In the genomic region with DNA sequence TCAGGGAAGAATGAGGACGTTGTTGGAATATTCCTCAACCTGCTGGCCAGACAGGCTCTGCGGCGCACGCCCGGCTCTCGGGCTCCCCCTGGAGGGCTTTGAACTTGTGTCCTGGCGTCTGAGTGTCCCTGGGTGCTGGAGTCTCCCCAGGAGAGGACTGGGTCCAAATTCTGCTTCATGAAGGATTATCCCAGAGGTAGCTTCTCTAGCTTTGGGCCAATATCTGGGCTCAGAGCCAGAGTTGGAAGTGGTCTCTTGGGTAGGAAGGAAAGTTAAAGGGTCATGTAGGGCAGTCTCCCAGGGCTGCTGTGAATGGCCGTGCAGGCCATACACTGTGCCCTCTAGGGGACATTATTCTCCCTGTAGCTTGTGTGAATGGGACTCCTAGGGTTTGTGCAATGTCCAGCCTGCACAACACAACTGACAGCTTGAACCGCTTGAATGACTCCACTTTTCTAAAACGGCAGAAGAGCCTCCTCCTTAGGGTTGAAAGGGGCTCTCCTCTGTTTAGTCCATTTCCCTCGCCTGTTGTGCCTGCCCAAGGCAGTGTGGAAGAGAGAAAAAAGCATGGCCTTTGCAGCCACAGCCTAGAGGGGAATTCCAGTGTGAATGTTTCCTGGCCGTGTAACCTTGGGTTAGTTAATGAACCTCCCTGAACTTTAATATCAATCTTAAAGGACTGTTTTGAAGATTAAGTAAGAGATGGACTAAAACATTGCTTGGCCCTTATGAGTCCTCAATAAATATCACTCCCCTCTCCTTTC, we compare ENCODE assay signal across 7 cellular contexts.
DNase-seq lines count a peak whose midpoint lies in the region; ATAC-seq and TF ChIP-seq lines count a peak whose summit lies in the region.

No MANE protein-coding gene starts in this region.

- H3K36me3 ChIP-seq in Panc1 (ENCODE audit: control insufficient read depth, insufficient read depth, low read length) = no peaks in the 10 kb centered on the region
- H3K36me3 ChIP-seq in neural progenitor cell = no peaks in the 10 kb centered on the region

- H3K27me3 Mint-ChIP-seq in neural progenitor cell (ENCODE audit: insufficient read depth, low read depth) (peaks cover 28% of the 10 kb centered on the region), type B pancreatic cell (peaks cover 47% of the 10 kb centered on the region)

- no peak overlapping the region for H3K9ac ChIP-seq in neural progenitor cell

- DNase-seq in KBM-7 (peak; percentile 79), Panc1 (ENCODE audit: low read depth, low spot score) (peak; percentile 42), foreskin keratinocyte (peak; percentile 11 to 47), neural progenitor cell (ENCODE audit: low spot score) (peak; percentile 82), type B pancreatic cell (ENCODE audit: extremely low spot score, unreplicated experiment) (no peak)
- peak; percentile 7 to 15 for DNase-seq in activated T-helper 1 cell treated with anti-CD3 and anti-CD28 coated beads, Interleukin-2, amount 50 U/mL, for 16 hours (ENCODE audit: low read depth in 1 of 2, low spot score in 1 of 2)

- no peak overlapping the region for H3K4me3 ChIP-seq in Panc1 (ENCODE audit: low read depth in 2 of 2, low read length in 2 of 2)
- H3K4me3 ChIP-seq in neural progenitor cell = no peak overlapping the region

- H3K4me1 ChIP-seq in Panc1 (ENCODE audit: control insufficient read depth, insufficient read depth, low read length) (no peaks in the 10 kb centered on the region), foreskin keratinocyte (no peaks in the 10 kb centered on the region), neural progenitor cell (peaks cover 7% of the 10 kb centered on the region)

- peaks cover 4% of the 10 kb centered on the region for H3K9me3 Mint-ChIP-seq in neural progenitor cell
- no peaks in the 10 kb centered on the region for H3K9me3 Mint-ChIP-seq in type B pancreatic cell

- H3K4me2 ChIP-seq in neural progenitor cell = no peak overlapping the region

- no peaks in the 10 kb centered on the region for H3K9me3 ChIP-seq in Panc1 (ENCODE audit: control insufficient read depth, insufficient read depth, low read depth, low read length)
- no peaks in the 10 kb centered on the region for H3K9me3 ChIP-seq in neural progenitor cell (ENCODE audit: low read depth)

- CTCF ChIA-PET in Panc1 (lab: Charles Lee) = interaction anchor here (0.5 to 1.5 kb wide), 6 partner anchors 9 to 255 kb away, joined by 3 to 8 read pairs (median 3); no protein-coding TSS in a partner anchor

- ATAC-seq in Panc1 (peak; percentile 96), foreskin keratinocyte (peak; percentile 80)

- peak; percentile 86 for TF ChIP-seq CTCF in GM12874 (IDR thresholded peaks at IDR 0.05; ENCODE audit: insufficient read depth, low read depth, low read length)
- TF ChIP-seq CTCF in Panc1 (IDR thresholded peaks at IDR 0.05) = peak; percentile 100
- peak; percentile 87 for TF ChIP-seq CTCF in foreskin keratinocyte (conservative IDR thresholded peaks at IDR 0.05)
- peak; percentile 98 for TF ChIP-seq CTCF in neural progenitor cell (IDR thresholded peaks at IDR 0.05)
- peak; percentile 96 for TF ChIP-seq CTCF in type B pancreatic cell (conservative IDR thresholded peaks at IDR 0.05)

- BruUV-seq in Panc1 (replicated peaks; lab: Mats Ljungman, UMichigan) = no TSS peak

- in situ Hi-C loops in KBM-7 (cut with MboI; ENCODE audit: low pct_unique_long_range_greater_than_20kb, low sequenced_read_pairs) = no loop called here
- in situ Hi-C loops in Panc1 (cut with HindIII; ENCODE audit: low pct_unique_long_range_greater_than_20kb, low sequenced_read_pairs) = no loop called here

- H3K36me3 Mint-ChIP-seq in neural progenitor cell (no peaks in the 10 kb centered on the region), type B pancreatic cell (no peaks in the 10 kb centered on the region)

- intact Hi-C loops in Panc1 (cut with micrococcal nuclease; ENCODE audit: unreplicated experiment) = loop anchor here (1.0 kb wide), 1 partner anchor 53 kb away; no protein-coding TSS in a partner anchor

- H2AFZ ChIP-seq in neural progenitor cell (replicated peaks) = no peak overlapping the region

- H3F3A ChIP-seq in neural progenitor cell (ENCODE audit: low read depth) = peaks cover 4% of the 10 kb centered on the region

- H3K27me3 ChIP-seq in Panc1 (ENCODE audit: control insufficient read depth, insufficient read depth, low read length) (peaks cover 2% of the 10 kb centered on the region; the same call in 1 of the 2 replicates), foreskin keratinocyte (peaks cover 23% of the 10 kb centered on the region), neural progenitor cell (no peaks in the 10 kb centered on the region)

- H3K4me1 Mint-ChIP-seq in neural progenitor cell (peaks cover 52% of the 10 kb centered on the region), type B pancreatic cell (ENCODE audit: unreplicated experiment) (peaks cover 10% of the 10 kb centered on the region)

- POLR2A ChIA-PET in Panc1 (lab: Charles Lee) = no interaction called here

- H3K27ac ChIP-seq in Panc1 (ENCODE audit: low read length) = no peak overlapping the region
- H3K27ac ChIP-seq in foreskin keratinocyte = no peak overlapping the region
- H3K27ac ChIP-seq in neural progenitor cell = no peak overlapping the region

- H3K79me2 ChIP-seq in neural progenitor cell (ENCODE audit: low read depth) = no peaks in the 10 kb centered on the region

- H4K20me1 ChIP-seq in neural progenitor cell (ENCODE audit: low read depth) = no peaks in the 10 kb centered on the region

- H3K27ac Mint-ChIP-seq in neural progenitor cell (peak overlapping the region; percentile 3), type B pancreatic cell (no peak overlapping the region)

- peak overlapping the region; percentile 22 for H3K4me3 Mint-ChIP-seq in neural progenitor cell
- no peak overlapping the region for H3K4me3 Mint-ChIP-seq in type B pancreatic cell
